16 cellular contexts compared by ENCODE assay signal in genomic region chr3:185718736-185719456, GRCh38.
"Had no signal": no experiment of that assay in that cellular context is flagged by ENCODE, and none has a peak within 500 bp of the region (broad histone marks: within the 10 kb centered on the region; RNA-seq: fewer than 3 reads in every experiment).

No MANE protein-coding gene starts in this region.

- ATAC-seq: left colon, natural killer cell had no signal

- H3K4me3 Mint-ChIP-seq: activated CD4-positive, alpha-beta T cell treated with anti-CD3 and anti-CD28 coated beads, Interleukin-2, amount 10 ng/mL, durations not matched to agents 7 days and 5 days; central memory CD8-positive, alpha-beta T cell; natural killer cell had no signal

- H3K27ac Mint-ChIP-seq: activated CD4-positive, alpha-beta T cell treated with anti-CD3 and anti-CD28 coated beads, Interleukin-2, amount 10 ng/mL, durations not matched to agents 7 days and 5 days; activated T-helper 2 cell treated with anti-CD3 and anti-CD28 coated beads, Interferon-gamma antibody, Interleukin-2, Interleukin-4, amounts not matched to agents 10 μg/mL and 5 μg/mL and 100 μg/mL, durations not matched to agents 14 hours and 24 hours and 36 hours; natural killer cell had no signal

- H3K9me3 ChIP-seq: adrenal gland, ovary, thyroid gland had no signal

- H3K27ac ChIP-seq: adrenal gland, ovary, thyroid gland had no signal

- FAIRE-seq: TTC549 had no signal

- H3K4me3 ChIP-seq: adrenal gland, lung, ovary, thyroid gland had no signal

- H3K4me1 Mint-ChIP-seq: activated CD4-positive, alpha-beta T cell treated with anti-CD3 and anti-CD28 coated beads, Interleukin-2, amount 10 ng/mL, durations not matched to agents 7 days and 5 days; central memory CD8-positive, alpha-beta T cell had no signal

- H3K9me3 Mint-ChIP-seq: activated CD4-positive, alpha-beta T cell treated with anti-CD3 and anti-CD28 coated beads, Interleukin-2, amount 10 ng/mL, durations not matched to agents 7 days and 5 days; activated T-helper 2 cell treated with anti-CD3 and anti-CD28 coated beads, Interferon-gamma antibody, Interleukin-2, Interleukin-4, amounts not matched to agents 10 μg/mL and 5 μg/mL and 100 μg/mL, durations not matched to agents 14 hours and 24 hours and 36 hours; central memory CD8-positive, alpha-beta T cell; natural killer cell had no signal

- H3K27me3 ChIP-seq: adrenal gland, ovary, thyroid gland had no signal

- H3K36me3 Mint-ChIP-seq: natural killer cell had no signal

- DNase-seq: activated CD4-positive, alpha-beta T cell treated with anti-CD3 and anti-CD28 coated beads, Interleukin-2, amount 10 ng/mL, durations not matched to agents 7 days and 5 days; activated CD4-positive, CD25-positive, alpha-beta regulatory T cell; activated naive CD4-positive, alpha-beta T cell treated with anti-CD3 and anti-CD28 coated beads, Interleukin-2, amount 50 U/mL, for 16 hours; activated T-cell treated with anti-CD3 and anti-CD28 coated beads for 4 hours; adrenal gland; effector memory CD4-positive, alpha-beta T cell; left colon; natural killer cell; ovary; stimulated activated CD4-positive, alpha-beta T cell treated with anti-CD3 and anti-CD28 coated beads, Interleukin-15, amount 100 ng/mL, for 24 hours; T-helper 2 cell; thyroid gland had no signal

- H3K36me3 ChIP-seq: adrenal gland, ovary, thyroid gland had no signal
